30 cellular contexts compared by ENCODE assay signal in genomic region chr14:89731534-89731933, GRCh38.
"Had no signal": no experiment of that assay in that cellular context is flagged by ENCODE, and none has a peak within 500 bp of the region (broad histone marks: within the 10 kb centered on the region; RNA-seq: fewer than 3 reads in every experiment).

No MANE protein-coding gene starts in this region.

- FAIRE-seq: frontal cortex, TTC549 had no signal

- H3K27me3 ChIP-seq: adrenal gland, body of pancreas, colonic mucosa, dorsolateral prefrontal cortex, heart left ventricle had no signal

- ATAC-seq: activated naive CD8-positive, alpha-beta T cell treated with anti-CD3 and anti-CD28 coated beads, Interleukin-2, amount 50 U/mL, for 24 hours; activated T-cell treated with anti-CD3 and anti-CD28 coated beads, Interleukin-2, amount 50 U/mL, for 72 hours; body of pancreas; esophagus mucosa; heart left ventricle; T-cell; WTC11 had no signal

- H3K9me3 ChIP-seq: body of pancreas, colonic mucosa had no signal

- H3K27ac ChIP-seq: adrenal gland, body of pancreas, colonic mucosa, dorsolateral prefrontal cortex, VCaP had no signal

- H3K4me1 ChIP-seq: adrenal gland, body of pancreas, colonic mucosa had no signal

- DNase-seq: activated CD4-positive, alpha-beta memory T cell treated with anti-CD3 and anti-CD28 coated beads, Interleukin-2, amount 10 ng/mL, durations not matched to agents 7 days and 5 days; activated CD4-positive, alpha-beta T cell treated with anti-CD3 and anti-CD28 coated beads for 1 hour; activated CD4-positive, alpha-beta T cell treated with anti-CD3 and anti-CD28 coated beads for 4 hours; activated CD4-positive, alpha-beta T cell treated with anti-CD3 and anti-CD28 coated beads, Interleukin-2, amount 10 ng/mL, durations not matched to agents 7 days and 5 days; activated CD4-positive, alpha-beta T cell treated with anti-CD3 and anti-CD28 coated beads, Interleukin-2, amount 50 U/mL, for 4 hours; activated CD8-positive, alpha-beta memory T cell treated with anti-CD3 and anti-CD28 coated beads, Interleukin-2, amount 50 U/mL, for 48 hours; activated gamma-delta T cell; activated naive CD4-positive, alpha-beta T cell treated with anti-CD3 and anti-CD28 coated beads, Interleukin-2, amount 50 U/mL, for 16 hours; activated naive CD4-positive, alpha-beta T cell treated with Interleukin-2 at 50 U/mL for 16 hours; activated naive CD8-positive, alpha-beta T cell treated with anti-CD3 and anti-CD28 coated beads for 36 hours; activated naive CD8-positive, alpha-beta T cell treated with anti-CD3 and anti-CD28 coated beads, Interleukin-2, amount 50 U/mL, for 24 hours; activated T-cell treated with anti-CD3 and anti-CD28 coated beads for 4 hours; activated T-cell treated with anti-CD3 and anti-CD28 coated beads, Interleukin-2, amount 50 U/mL, for 24 hours; activated T-cell treated with anti-CD3 and anti-CD28 coated beads, Interleukin-2, amount 50 U/mL, for 72 hours; adrenal gland; aorta; body of pancreas; caudate nucleus; colonic mucosa; dorsolateral prefrontal cortex; effector memory CD4-positive, alpha-beta T cell; endodermal cell; foreskin fibroblast; heart left ventricle; T-cell had no signal

- H3K4me3 ChIP-seq: adrenal gland, body of pancreas, colonic mucosa, dorsolateral prefrontal cortex, heart left ventricle had no signal

- H3K36me3 ChIP-seq: adrenal gland, colonic mucosa, heart left ventricle had no signal
